8 cellular contexts compared by ENCODE assay signal in genomic region chr10:84205049-84205852, GRCh38. TPM values are rescaled to one million over a fixed set of nuclear protein-coding genes. Genes with fewer than 3 reads are reported as not detected.
DNase-seq lines count a peak whose midpoint lies in the region; ATAC-seq and TF ChIP-seq lines count a peak whose summit lies in the region.

No MANE protein-coding gene starts in this region.

- CTCF ChIA-PET in activated CD4-positive, alpha-beta memory T cell treated with anti-CD3 and anti-CD28 coated beads, Interleukin-2, amount 10 ng/mL, durations not matched to agents 7 days and 5 days (lab: Charles Lee), result interaction anchor here (0.9 to 1.5 kb wide), 4 partner anchors 9 to 62 kb away, joined by 3 to 8 read pairs (median 3); no protein-coding TSS in a partner anchor

- H3K27me3 Mint-ChIP-seq in activated CD4-positive, alpha-beta memory T cell treated with anti-CD3 and anti-CD28 coated beads, Interleukin-2, amount 10 ng/mL, durations not matched to agents 7 days and 5 days, result peaks cover 12% of the 10 kb centered on the region
- H3K27me3 Mint-ChIP-seq in mesothelial cell of epicardium (ENCODE audit: low read depth), result peaks cover 58% of the 10 kb centered on the region

- peak; percentile 29 for DNase-seq in AG10803 (ENCODE audit: low read depth)
- DNase-seq in NCI-H2227 treated with DMSO at 0.1 percent for 48 hours (lab: John Stamatoyannopoulos, UW), result peak; percentile 14
- peak; percentile 75 for DNase-seq in activated CD4-positive, alpha-beta memory T cell treated with anti-CD3 and anti-CD28 coated beads, Interleukin-2, amount 10 ng/mL, durations not matched to agents 7 days and 5 days
- peak; percentile 19 to 32 (median 32) for DNase-seq in effector memory CD4-positive, alpha-beta T cell
- DNase-seq in mesothelial cell of epicardium (ENCODE audit: low spot score in 2 of 2, unreplicated experiment in 2 of 2), result peak in 1 of 2 experiments; percentile 64
- peak; percentile 38 to 41 for DNase-seq in stimulated activated CD8-positive, alpha-beta memory T cell treated with anti-CD3 and anti-CD28 coated beads, Interleukin-7, amount 100 ng/mL, for 1 hour (ENCODE audit: low read depth in 2 of 2)

- no peak overlapping the region for H3K27ac Mint-ChIP-seq in activated CD4-positive, alpha-beta memory T cell treated with anti-CD3 and anti-CD28 coated beads, Interleukin-2, amount 10 ng/mL, durations not matched to agents 7 days and 5 days
- H3K27ac Mint-ChIP-seq in mesothelial cell of epicardium, result no peak overlapping the region

- no peaks in the 10 kb centered on the region for H3K4me1 ChIP-seq in effector memory CD4-positive, alpha-beta T cell (ENCODE audit: control insufficient read depth, insufficient read depth, low read length, poor library complexity, severe bottlenecking)

- TF ChIP-seq CTCF in AG10803 (conservative IDR thresholded peaks at IDR 0.05; ENCODE audit: low read length) (peak; percentile 78), mesothelial cell of epicardium (IDR thresholded peaks at IDR 0.05; ENCODE audit: unreplicated experiment) (peak; percentile 40)

- H3K4me3 ChIP-seq in AG10803 (ENCODE audit: low read length), result no peak overlapping the region
- H3K4me3 ChIP-seq in effector memory CD4-positive, alpha-beta T cell (ENCODE audit: insufficient read depth, low read depth, low read length, poor library complexity, severe bottlenecking), result no peak overlapping the region

- no peaks in the 10 kb centered on the region for H3K4me1 Mint-ChIP-seq in activated CD4-positive, alpha-beta memory T cell treated with anti-CD3 and anti-CD28 coated beads, Interleukin-2, amount 10 ng/mL, durations not matched to agents 7 days and 5 days
- H3K4me1 Mint-ChIP-seq in mesothelial cell of epicardium, result no peaks in the 10 kb centered on the region

- H3K36me3 Mint-ChIP-seq in activated CD4-positive, alpha-beta memory T cell treated with anti-CD3 and anti-CD28 coated beads, Interleukin-2, amount 10 ng/mL, durations not matched to agents 7 days and 5 days (ENCODE audit: low read depth), result no peaks in the 10 kb centered on the region
- no peaks in the 10 kb centered on the region for H3K36me3 Mint-ChIP-seq in mesothelial cell of epicardium

- H3K4me3 Mint-ChIP-seq in activated CD4-positive, alpha-beta memory T cell treated with anti-CD3 and anti-CD28 coated beads, Interleukin-2, amount 10 ng/mL, durations not matched to agents 7 days and 5 days, result no peak overlapping the region
- H3K4me3 Mint-ChIP-seq in mesothelial cell of epicardium, result no peak overlapping the region

- no peak overlapping the region for H3K27ac ChIP-seq in effector memory CD4-positive, alpha-beta T cell (ENCODE audit: insufficient read depth, low read length, poor library complexity, severe bottlenecking)

- H3K27me3 ChIP-seq in effector memory CD4-positive, alpha-beta T cell (replicated peaks; ENCODE audit: control insufficient read depth, insufficient read depth, low read length, poor library complexity, severe bottlenecking), result no peaks in the 10 kb centered on the region

- peak; percentile 73 for ATAC-seq in GM18511 (IDR thresholded peaks at IDR 0.05; ENCODE audit: unreplicated experiment)
- peak; percentile 85 for ATAC-seq in HG02973 (IDR thresholded peaks at IDR 0.05; ENCODE audit: unreplicated experiment)

- no peaks in the 10 kb centered on the region for H3K9me3 ChIP-seq in effector memory CD4-positive, alpha-beta T cell (ENCODE audit: control insufficient read depth, low read length)

- POLR2A ChIA-PET in activated CD4-positive, alpha-beta memory T cell treated with anti-CD3 and anti-CD28 coated beads, Interleukin-2, amount 10 ng/mL, durations not matched to agents 7 days and 5 days (lab: Charles Lee), result interaction anchor here (1.0 kb wide), 1 partner anchor 13 kb away, joined by 5 read pairs; no protein-coding TSS in a partner anchor

- no peaks in the 10 kb centered on the region for H3K9me3 Mint-ChIP-seq in activated CD4-positive, alpha-beta memory T cell treated with anti-CD3 and anti-CD28 coated beads, Interleukin-2, amount 10 ng/mL, durations not matched to agents 7 days and 5 days
- H3K9me3 Mint-ChIP-seq in mesothelial cell of epicardium, result no peaks in the 10 kb centered on the region

- no peaks in the 10 kb centered on the region for H3K36me3 ChIP-seq in effector memory CD4-positive, alpha-beta T cell (ENCODE audit: control insufficient read depth, insufficient read depth, low read length)

RNA-seq across cellular contexts. Expression of gene CDHR1, which starts 10.9 kb away (rescaled TPM):
- under 1 TPM; 0.38 to 0.45 TPM for total RNA-seq in activated CD4-positive, alpha-beta memory T cell treated with anti-CD3 and anti-CD28 coated beads, Interleukin-2, amount 10 ng/mL, durations not matched to agents 7 days and 5 days
- 0.16 to 0.25 TPM (median 0.24 TPM) in 3 replicates for total RNA-seq in mesothelial cell of epicardium

RNA-seq across cellular contexts. Expression of gene LRIT2, which starts 20.1 kb away (rescaled TPM):
- total RNA-seq in activated CD4-positive, alpha-beta memory T cell treated with anti-CD3 and anti-CD28 coated beads, Interleukin-2, amount 10 ng/mL, durations not matched to agents 7 days and 5 days, result not detected
- total RNA-seq in mesothelial cell of epicardium, result not detected in 3 replicates

RNA-seq across cellular contexts. Expression of gene GPR15LG, which starts 31.6 kb away (rescaled TPM):
- total RNA-seq in activated CD4-positive, alpha-beta memory T cell treated with anti-CD3 and anti-CD28 coated beads, Interleukin-2, amount 10 ng/mL, durations not matched to agents 7 days and 5 days, result not detected
- total RNA-seq in mesothelial cell of epicardium, result not detected in 3 replicates

RNA-seq across cellular contexts. Expression of gene LRIT1, which starts 36.1 kb away (rescaled TPM):
- total RNA-seq in activated CD4-positive, alpha-beta memory T cell treated with anti-CD3 and anti-CD28 coated beads, Interleukin-2, amount 10 ng/mL, durations not matched to agents 7 days and 5 days, result not detected
- not detected in 3 replicates for total RNA-seq in mesothelial cell of epicardium

RNA-seq across cellular contexts. Expression of gene RGR, which starts 39.6 kb away (rescaled TPM):
- not detected for total RNA-seq in activated CD4-positive, alpha-beta memory T cell treated with anti-CD3 and anti-CD28 coated beads, Interleukin-2, amount 10 ng/mL, durations not matched to agents 7 days and 5 days
- not detected in 3 replicates for total RNA-seq in mesothelial cell of epicardium
